ENCODE assay signal across 3 cellular contexts in the genomic region with DNA sequence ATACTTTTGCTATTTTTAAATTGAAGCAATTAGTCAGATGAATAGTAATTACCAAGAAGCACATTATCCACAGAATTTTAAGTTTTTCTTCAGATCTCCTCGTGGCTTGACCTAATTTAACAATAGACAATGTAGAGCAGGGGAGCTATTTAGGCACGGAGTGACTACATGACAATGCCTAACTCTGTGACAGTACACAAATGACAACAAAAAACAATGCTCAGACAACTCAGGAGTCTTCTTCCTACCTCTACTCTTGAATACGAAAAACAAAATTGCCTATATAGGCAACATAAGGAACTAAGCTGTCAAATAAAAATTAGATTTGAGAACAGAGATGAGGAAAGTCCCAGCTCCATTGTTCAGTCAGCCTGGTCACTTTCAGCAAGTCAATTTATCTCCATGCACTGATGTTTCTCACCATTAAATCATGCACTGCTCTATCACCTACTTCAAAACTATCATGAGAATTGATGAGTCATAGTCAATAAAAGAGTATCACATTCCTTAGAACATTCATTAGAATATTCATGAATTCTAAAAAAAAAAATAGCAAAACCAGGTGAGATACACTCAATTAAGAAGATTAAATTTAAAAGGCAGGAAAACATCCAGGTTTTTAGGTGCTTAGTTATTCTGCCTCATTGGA. TPM values are rescaled to one million over a fixed set of nuclear protein-coding genes. Genes with fewer than 3 reads are reported as not detected.
"Had no signal": no experiment of that assay in that cellular context is flagged by ENCODE, and none has a peak within 500 bp of the region (broad histone marks: within the 10 kb centered on the region; RNA-seq: fewer than 3 reads in every experiment).

No MANE protein-coding gene starts in this region.

RNA-seq across cellular contexts. Expression of gene CTSV, which starts 38.7 kb away (rescaled TPM):
- total RNA-seq: activated B cell treated with CpG ODN at 0.5 μM for 24 hours, ascending aorta, right atrium auricular region had no signal
